8 cellular contexts compared by ENCODE assay signal in genomic region chr9:36765468-36766341, GRCh38.
DNase-seq lines count a peak whose midpoint lies in the region; ATAC-seq and TF ChIP-seq lines count a peak whose summit lies in the region.

No MANE protein-coding gene starts in this region.

- no peak overlapping the region for H3K27ac Mint-ChIP-seq in WTC11

- H3K4me3 Mint-ChIP-seq in WTC11 = no peak overlapping the region; the same call in 1 of the 2 replicates

- CTCF ChIA-PET in WTC11 (lab: Charles Lee) = interaction anchor here (0.5 to 1.1 kb wide), 13 partner anchors 9 to 364 kb away, joined by 3 to 6 read pairs (median 3); no protein-coding TSS in a partner anchor

- WGBS in lower leg skin, 2 donors = 13 to 23% methylated on average over 32 to 37 of the region's 37 CpGs

- H3K27me3 Mint-ChIP-seq in WTC11 (ENCODE audit: low read depth) = peaks cover 27% of the 10 kb centered on the region

- ATAC-seq in GM18517 (IDR thresholded peaks at IDR 0.05; ENCODE audit: unreplicated experiment) (peak; percentile 95), HG02973 (IDR thresholded peaks at IDR 0.05; ENCODE audit: unreplicated experiment) (peak; percentile 95), WTC11 (peak; percentile 98)

- POLR2A ChIA-PET in WTC11 (lab: Charles Lee) = interaction anchor here (0.8 to 1.0 kb wide), 4 partner anchors 9 to 575 kb away, joined by 3 to 5 read pairs (median 3); partner anchors contain the start of gene CLTA

- no peaks in the 10 kb centered on the region for H3K36me3 Mint-ChIP-seq in WTC11

- no peak for TF ChIP-seq POLR2A in lower leg skin (IDR thresholded peaks at IDR 0.05)

- H3K4me1 Mint-ChIP-seq in WTC11 = 0 out of 2 replicates have a peak, but pooled peaks cover 3% of the 10 kb centered on the region

- no peak overlapping the region for H3K4me3 ChIP-seq in lower leg skin (ENCODE audit: low read depth, poor library complexity, severe bottlenecking)

- intact Hi-C loops in lower leg skin (cut with DNase I; ENCODE audit: low total_unique reads) = no loop called here

- TF ChIP-seq CTCF in WTC11 (IDR thresholded peaks at IDR 0.05) = no peak
- TF ChIP-seq CTCF in lower leg skin (IDR thresholded peaks at IDR 0.05) = no peak

- DNase-seq in NCI-H2081 treated with DMSO at 0.1 percent for 48 hours (lab: John Stamatoyannopoulos, UW) (peak; percentile 78), WTC11 (ENCODE audit: low spot score) (peak; percentile 93), cerebellar cortex (ENCODE audit: low spot score) (peak; percentile 94), lower leg skin (ENCODE audit: low spot score in 2 of 2) (peak; percentile 55 to 92), cortex of kidney (lab: John Stamatoyannopoulos, UW) (no peak)
- peak; percentile 73 to 84 (median 84) for DNase-seq in stimulated activated CD4-positive, alpha-beta T cell treated with anti-CD3 and anti-CD28 coated beads, TNF-alpha, amount 100 ng/mL, for 1 hour (ENCODE audit: low read depth in 3 of 3, low spot score in 1 of 3)

- no peaks in the 10 kb centered on the region for H3K9me3 Mint-ChIP-seq in WTC11

TF ChIP-seq in WTC11, 78 proteins besides CTCF, POLR2A, EP300 and RAD21:
- TF ChIP-seq NFYB (CRISPR knock-in tag; conservative IDR thresholded peaks at IDR 0.05; ENCODE audit: low read depth) (peak; percentile 62), GTF2I (CRISPR knock-in tag; conservative IDR thresholded peaks at IDR 0.05) (no peak), E2F5 (CRISPR knock-in tag; IDR thresholded peaks at IDR 0.05) (0 out of 2 replicates have a peak, but pooled peaks have one; percentile 62), ZBTB21 (CRISPR knock-in tag; IDR thresholded peaks at IDR 0.05; ENCODE audit: borderline replicate concordance) (no peak), MAX (CRISPR knock-in tag; IDR thresholded peaks at IDR 0.05) (peak; percentile 94), FOXK1 (CRISPR knock-in tag; IDR thresholded peaks at IDR 0.05) (peak; percentile 50), ATF1 (CRISPR knock-in tag; IDR thresholded peaks at IDR 0.05) (no peak), CREM (CRISPR knock-in tag; IDR thresholded peaks at IDR 0.05) (0 out of 2 replicates have a peak, but pooled peaks have one; percentile 26), GABPB1 (CRISPR knock-in tag; IDR thresholded peaks at IDR 0.05) (peak; percentile 53; the same call in 1 of the 2 replicates), JUN (CRISPR knock-in tag; IDR thresholded peaks at IDR 0.05) (no peak), ZNF121 (CRISPR knock-in tag; IDR thresholded peaks at IDR 0.05) (0 out of 2 replicates have a peak, but pooled peaks have one; percentile 33), SMAD3 (CRISPR knock-in tag; IDR thresholded peaks at IDR 0.05; ENCODE audit: borderline replicate concordance) (no peak), ARID4B (CRISPR knock-in tag; IDR thresholded peaks at IDR 0.05; ENCODE audit: borderline replicate concordance) (peak; percentile 53; the same call in 1 of the 2 replicates), GRHL2 (CRISPR knock-in tag; IDR thresholded peaks at IDR 0.05; ENCODE audit: insufficient replicate concordance, severe bottlenecking) (no peak), ESRRA (CRISPR knock-in tag; IDR thresholded peaks at IDR 0.05; ENCODE audit: borderline replicate concordance) (no peak), SP1 (CRISPR knock-in tag; conservative IDR thresholded peaks at IDR 0.05) (peak; percentile 73), ZNF138 (CRISPR knock-in tag; conservative IDR thresholded peaks at IDR 0.05) (no peak), KAT7 (CRISPR knock-in tag; IDR thresholded peaks at IDR 0.05; ENCODE audit: borderline replicate concordance) (0 out of 2 replicates have a peak, but pooled peaks have one; percentile 39), ETV6 (CRISPR knock-in tag; IDR thresholded peaks at IDR 0.05) (peak; percentile 18; the same call in 1 of the 2 replicates)
TF ChIP-seq in WTC11: peak in this region for 11.
